Comparison of ENCODE assay signal across 31 cellular contexts in the genomic region with DNA sequence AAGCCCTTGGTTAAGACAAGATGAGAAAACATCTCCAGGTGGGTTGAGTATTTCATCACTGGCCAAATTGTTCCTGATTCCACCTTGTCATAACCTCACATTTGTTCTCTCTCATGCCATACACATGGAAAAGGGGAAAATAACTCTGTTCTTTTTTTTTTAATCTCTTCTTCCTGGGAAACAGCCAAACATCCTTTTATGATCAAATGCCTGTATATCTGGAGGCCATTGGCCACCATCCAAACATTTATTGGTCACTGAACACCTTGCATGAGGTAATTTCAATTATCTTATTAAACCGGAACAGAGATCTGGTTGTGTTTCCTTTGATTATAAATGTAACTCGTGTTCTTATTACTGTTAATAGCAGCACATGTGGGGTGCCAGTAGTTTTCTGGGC.
"Had no signal": no experiment of that assay in that cellular context is flagged by ENCODE, and none has a peak within 500 bp of the region (broad histone marks: within the 10 kb centered on the region; RNA-seq: fewer than 3 reads in every experiment).

No MANE protein-coding gene starts in this region.

- H3K36me3 ChIP-seq: adrenal gland, cardiac muscle cell, esophagus muscularis mucosa, neutrophil, prostate gland, right atrium auricular region, suprapubic skin, tibial artery, upper lobe of right lung, WERI-Rb-1 had no signal

- DNase-seq: activated CD4-positive, alpha-beta T cell treated with anti-CD3 and anti-CD28 coated beads for 48 hours; activated CD4-positive, alpha-beta T cell treated with anti-CD3 and anti-CD28 coated beads, Interleukin-2, amount 50 U/mL, for 48 hours; activated CD8-positive, alpha-beta memory T cell treated with anti-CD3 and anti-CD28 coated beads for 24 hours; activated effector memory CD4-positive, alpha-beta T cell treated with anti-CD3 and anti-CD28 coated beads, Interleukin-2, amount 50 U/mL, for 16 hours; activated naive CD4-positive, alpha-beta T cell treated with anti-CD3 and anti-CD28 coated beads for 36 hours; activated naive CD8-positive, alpha-beta T cell treated with anti-CD3 and anti-CD28 coated beads for 36 hours; adrenal gland; aorta; body of pancreas; foreskin melanocyte; left ventricle myocardium superior; naive B cell; nephron progenitor cell; stimulated activated CD4-positive, alpha-beta T cell treated with anti-CD3 and anti-CD28 coated beads, Interleukin-15, amount 100 ng/mL, for 24 hours; stimulated activated CD4-positive, alpha-beta T cell treated with anti-CD3 and anti-CD28 coated beads, Interleukin-2, amount 100 ng/mL, for 24 hours; stimulated activated naive B cell treated with anti-CD40 and anti-IgM and Interleukin-4, amounts not matched to agents 10 μg/mL and 1 μg/mL and 100 μg/mL, for 72 hours; T-helper 9 cell; tibial artery; upper lobe of right lung; WERI-Rb-1 had no signal

- H3K4me3 ChIP-seq: adrenal gland, body of pancreas, cardiac muscle cell, coronary artery, esophagus muscularis mucosa, prostate gland, right atrium auricular region, suprapubic skin, tibial artery, upper lobe of right lung had no signal

- H3K27me3 ChIP-seq: adrenal gland, body of pancreas, cardiac muscle cell, esophagus muscularis mucosa, neutrophil, right atrium auricular region, suprapubic skin, tibial artery, upper lobe of right lung had no signal

- H3K36me3 Mint-ChIP-seq: activated naive CD8-positive, alpha-beta T cell treated with anti-CD3 and anti-CD28 coated beads for 36 hours; naive B cell; stimulated activated naive B cell treated with anti-CD40 and anti-IgM and Interleukin-4, amounts not matched to agents 10 μg/mL and 1 μg/mL and 100 μg/mL, for 72 hours had no signal

- FAIRE-seq: endothelial cell of umbilical vein, islet of Langerhans had no signal

- H3K9me3 ChIP-seq: body of pancreas, neutrophil, prostate gland, upper lobe of right lung had no signal

- H3K4me1 Mint-ChIP-seq: activated naive CD8-positive, alpha-beta T cell treated with anti-CD3 and anti-CD28 coated beads for 36 hours; naive B cell; stimulated activated naive B cell treated with anti-CD40 and anti-IgM and Interleukin-4, amounts not matched to agents 10 μg/mL and 1 μg/mL and 100 μg/mL, for 72 hours had no signal

- H3K4me3 Mint-ChIP-seq: activated naive CD4-positive, alpha-beta T cell treated with anti-CD3 and anti-CD28 coated beads for 36 hours; activated naive CD8-positive, alpha-beta T cell treated with anti-CD3 and anti-CD28 coated beads for 36 hours; naive B cell; nephron progenitor cell; stimulated activated naive B cell treated with anti-CD40 and anti-IgM and Interleukin-4, amounts not matched to agents 10 μg/mL and 1 μg/mL and 100 μg/mL, for 72 hours; T-helper 1 cell treated with Interleukin-12 subunit alpha and Interleukin-12 subunit beta and Interleukin-4 antibody, amounts not matched to agents 30 μg/mL and 1 μg/mL, for 36 hours had no signal

- ATAC-seq: activated CD4-positive, CD25-positive, alpha-beta regulatory T cell treated with anti-CD3 and anti-CD28 coated beads, Interleukin-2, amount 50 U/mL, for 24 hours; body of pancreas; left ventricle myocardium superior; stimulated activated naive B cell treated with anti-CD40 and anti-IgM and Interleukin-4, amounts not matched to agents 10 μg/mL and 1 μg/mL and 100 μg/mL, for 72 hours; upper lobe of right lung had no signal

- H3K27ac Mint-ChIP-seq: activated naive CD4-positive, alpha-beta T cell treated with anti-CD3 and anti-CD28 coated beads for 36 hours; activated naive CD8-positive, alpha-beta T cell treated with anti-CD3 and anti-CD28 coated beads for 36 hours; naive B cell; nephron progenitor cell; stimulated activated naive B cell treated with anti-CD40 and anti-IgM and Interleukin-4, amounts not matched to agents 10 μg/mL and 1 μg/mL and 100 μg/mL, for 72 hours; T-helper 1 cell treated with Interleukin-12 subunit alpha and Interleukin-12 subunit beta and Interleukin-4 antibody, amounts not matched to agents 30 μg/mL and 1 μg/mL, for 36 hours had no signal

- H3K27me3 Mint-ChIP-seq: naive B cell; stimulated activated naive B cell treated with anti-CD40 and anti-IgM and Interleukin-4, amounts not matched to agents 10 μg/mL and 1 μg/mL and 100 μg/mL, for 72 hours had no signal

- H3K27ac ChIP-seq: adrenal gland, body of pancreas, cardiac muscle cell, coronary artery, esophagus muscularis mucosa, neutrophil, prostate gland, right atrium auricular region, suprapubic skin, tibial artery, upper lobe of right lung, WERI-Rb-1 had no signal

- H3K4me1 ChIP-seq: adrenal gland, body of pancreas, esophagus muscularis mucosa, prostate gland, right atrium auricular region, suprapubic skin, upper lobe of right lung had no signal
